Comparison of ENCODE assay signal across 8 cellular contexts in genomic region chr17:4733073-4733531, GRCh38. TPM values are rescaled to one million over a fixed set of nuclear protein-coding genes. Genes with fewer than 3 reads are reported as not detected.
DNase-seq lines count a peak whose midpoint lies in the region; ATAC-seq, FAIRE-seq and TF ChIP-seq lines count a peak whose summit lies in the region.

No MANE protein-coding gene starts in this region.

- TF ChIP-seq CTCF in GM10248 (IDR thresholded peaks at IDR 0.05; ENCODE audit: control extremely low read depth, extremely low read depth, low read depth, missing control alignments), result peak; percentile 34

- POLR2A ChIA-PET in GM10248 (lab: Yijun Ruan, JAX), result no interaction called here
- POLR2A ChIA-PET in activated CD4-positive, alpha-beta memory T cell treated with anti-CD3 and anti-CD28 coated beads, Interleukin-2, amount 10 ng/mL, durations not matched to agents 7 days and 5 days (lab: Charles Lee), result interaction anchor here (1.3 to 1.4 kb wide), 2 partner anchors 57 to 167 kb away, joined by 3 to 5 read pairs; partner anchors contain the start of gene C17orf107

- H3K27me3 Mint-ChIP-seq in activated CD4-positive, alpha-beta memory T cell treated with anti-CD3 and anti-CD28 coated beads, Interleukin-2, amount 10 ng/mL, durations not matched to agents 7 days and 5 days, result peaks cover 8% of the 10 kb centered on the region
- no peaks in the 10 kb centered on the region for H3K27me3 Mint-ChIP-seq in memory B cell

- peaks cover 52% of the 10 kb centered on the region for H3K4me1 Mint-ChIP-seq in activated CD4-positive, alpha-beta memory T cell treated with anti-CD3 and anti-CD28 coated beads, Interleukin-2, amount 10 ng/mL, durations not matched to agents 7 days and 5 days
- H3K4me1 Mint-ChIP-seq in memory B cell, result peaks cover 25% of the 10 kb centered on the region

- no peaks in the 10 kb centered on the region for H3K9me3 Mint-ChIP-seq in activated CD4-positive, alpha-beta memory T cell treated with anti-CD3 and anti-CD28 coated beads, Interleukin-2, amount 10 ng/mL, durations not matched to agents 7 days and 5 days
- no peaks in the 10 kb centered on the region for H3K9me3 Mint-ChIP-seq in memory B cell

- no peak overlapping the region for H3K27ac Mint-ChIP-seq in activated CD4-positive, alpha-beta memory T cell treated with anti-CD3 and anti-CD28 coated beads, Interleukin-2, amount 10 ng/mL, durations not matched to agents 7 days and 5 days
- H3K27ac Mint-ChIP-seq in memory B cell, result peak overlapping the region; percentile 95

- FAIRE-seq in HTR-8/SVneo (lab: Jason Lieb, UNC), result peak; percentile 42

- CTCF ChIA-PET in GM10248 (lab: Yijun Ruan, JAX), result interaction anchor here (0.7 to 1.8 kb wide), 6 partner anchors 10 to 155 kb away, joined by 3 to 6 read pairs (median 4); partner anchors contain the start of gene ARRB2
- CTCF ChIA-PET in activated CD4-positive, alpha-beta memory T cell treated with anti-CD3 and anti-CD28 coated beads, Interleukin-2, amount 10 ng/mL, durations not matched to agents 7 days and 5 days (lab: Charles Lee), result interaction anchor here (1.5 to 2.2 kb wide), 3 partner anchors 18 to 57 kb away, joined by 6 to 24 read pairs (median 9); partner anchors contain the start of gene ARRB2

- peaks cover 3% of the 10 kb centered on the region for H3K36me3 Mint-ChIP-seq in activated CD4-positive, alpha-beta memory T cell treated with anti-CD3 and anti-CD28 coated beads, Interleukin-2, amount 10 ng/mL, durations not matched to agents 7 days and 5 days (ENCODE audit: low read depth)
- peaks cover 4% of the 10 kb centered on the region for H3K36me3 Mint-ChIP-seq in memory B cell

- H3K4me3 Mint-ChIP-seq in activated CD4-positive, alpha-beta memory T cell treated with anti-CD3 and anti-CD28 coated beads, Interleukin-2, amount 10 ng/mL, durations not matched to agents 7 days and 5 days, result peak overlapping the region; percentile 30
- peak overlapping the region; percentile 76 for H3K4me3 Mint-ChIP-seq in memory B cell

- ATAC-seq in memory B cell (ENCODE audit: low read depth) (peak; percentile 83), HG02571 (IDR thresholded peaks at IDR 0.05; ENCODE audit: unreplicated experiment) (no peak), HG02763 (IDR thresholded peaks at IDR 0.05; ENCODE audit: unreplicated experiment) (no peak)

- peak; percentile 75 for DNase-seq in GM10248 (ENCODE audit: extremely low spot score)
- no peak for DNase-seq in HTR-8/SVneo (ENCODE audit: insufficient read length, low spot score)
- DNase-seq in activated CD4-positive, alpha-beta memory T cell treated with anti-CD3 and anti-CD28 coated beads, Interleukin-2, amount 10 ng/mL, durations not matched to agents 7 days and 5 days, result no peak
- peak in 1 of 2 donors; percentile 67 for DNase-seq in memory B cell (ENCODE audit: low spot score in 2 of 2)
- no peak for DNase-seq in NCI-H526 treated with DMSO at 0.1 percent for 48 hours (lab: John Stamatoyannopoulos, UW)
- DNase-seq in putamen (ENCODE audit: low spot score), result no peak

RNA-seq across cellular contexts. Expression of gene MED11, which starts 1.9 kb away (rescaled TPM):
- 10 to 100 TPM; 24.6 to 25.3 TPM for total RNA-seq in activated CD4-positive, alpha-beta memory T cell treated with anti-CD3 and anti-CD28 coated beads, Interleukin-2, amount 10 ng/mL, durations not matched to agents 7 days and 5 days

RNA-seq across cellular contexts. Expression of gene ZMYND15, which starts 6.5 kb away (rescaled TPM):
- under 1 TPM in 1 of 2 experiments, not detected in 1; 0.10 TPM for total RNA-seq in activated CD4-positive, alpha-beta memory T cell treated with anti-CD3 and anti-CD28 coated beads, Interleukin-2, amount 10 ng/mL, durations not matched to agents 7 days and 5 days

RNA-seq across cellular contexts. Expression of gene CXCL16, which starts 6.6 kb away (rescaled TPM):
- 1 to 10 TPM; 2.2 to 2.6 TPM for total RNA-seq in activated CD4-positive, alpha-beta memory T cell treated with anti-CD3 and anti-CD28 coated beads, Interleukin-2, amount 10 ng/mL, durations not matched to agents 7 days and 5 days

RNA-seq across cellular contexts. Expression of gene ARRB2, which starts 22.7 kb away (rescaled TPM):
- total RNA-seq in activated CD4-positive, alpha-beta memory T cell treated with anti-CD3 and anti-CD28 coated beads, Interleukin-2, amount 10 ng/mL, durations not matched to agents 7 days and 5 days, result 100 to 1,000 TPM; 372 to 378 TPM

RNA-seq across cellular contexts. Expression of gene PELP1, which starts 29.2 kb away (rescaled TPM):
- total RNA-seq in activated CD4-positive, alpha-beta memory T cell treated with anti-CD3 and anti-CD28 coated beads, Interleukin-2, amount 10 ng/mL, durations not matched to agents 7 days and 5 days, result 10 to 100 TPM; 67.7 to 69.2 TPM
